ENCODE assay signal across 25 cellular contexts in genomic region chr4:18397681-18398080, GRCh38.
A peak's percentile ranks its signal among the peaks of the same experiment; 100 is the strongest.
DNase-seq lines count a peak whose midpoint lies in the region; ATAC-seq and TF ChIP-seq lines count a peak whose summit lies in the region.
"Had no signal": no experiment of that assay in that cellular context is flagged by ENCODE, and none has a peak within 500 bp of the region (broad histone marks: within the 10 kb centered on the region; RNA-seq: fewer than 3 reads in every experiment).

No MANE protein-coding gene starts in this region.

- no peaks in the 10 kb centered on the region for H3K9me3 Mint-ChIP-seq in GM23338
- H3K9me3 Mint-ChIP-seq in brain: peaks cover 0 to 6% (median 0%) of the 10 kb centered on the region in 5 experiments
- H3K9me3 Mint-ChIP-seq: CD8-positive, alpha-beta T cell; H9 had no signal

- H3K27ac ChIP-seq in GM23338 (ENCODE audit: low read depth) (no peak overlapping the region), neural cell (ENCODE audit: low read length) (peak overlapping the region; percentile 79)
- H3K27ac ChIP-seq: C4-2B, GM23248 had no signal

- H3K9ac ChIP-seq in neural cell (ENCODE audit: low read length): peak overlapping the region; percentile 42
- H3K9ac ChIP-seq: GM23248 had no signal

- TF ChIP-seq RAD21 in neural cell (conservative IDR thresholded peaks at IDR 0.05): peak; percentile 53

- H4K20me1 ChIP-seq in GM23338 (replicated peaks; ENCODE audit: insufficient read depth) (no peaks in the 10 kb centered on the region), neural cell (ENCODE audit: insufficient read depth) (no peaks in the 10 kb centered on the region)

- no peaks in the 10 kb centered on the region for H3K27me3 ChIP-seq in GM23338 (ENCODE audit: insufficient read depth)
- no peaks in the 10 kb centered on the region for H3K27me3 ChIP-seq in neural cell (ENCODE audit: insufficient read depth, low read depth, low read length)

- H3K36me3 ChIP-seq in GM23338 (ENCODE audit: insufficient read depth) (no peaks in the 10 kb centered on the region), neural cell (ENCODE audit: insufficient read depth, low read length) (no peaks in the 10 kb centered on the region)

- no peak overlapping the region for H3K27ac Mint-ChIP-seq in GM23338
- peak overlapping the region in 3 of 5 experiments; percentile 42 to 77 (median 45) for H3K27ac Mint-ChIP-seq in brain
- H3K27ac Mint-ChIP-seq: B cell; CD8-positive, alpha-beta T cell; H9 had no signal

- H3K4me1 Mint-ChIP-seq in GM23338: peaks cover 9% of the 10 kb centered on the region; the same call in 2 of the 3 replicates
- H3K4me1 Mint-ChIP-seq in brain: peaks cover 28% of the 10 kb centered on the region
- H3K4me1 Mint-ChIP-seq: B cell had no signal

- peaks cover 14% of the 10 kb centered on the region for H3K4me1 ChIP-seq in GM23338 (ENCODE audit: insufficient read depth)
- H3K4me1 ChIP-seq: Caco-2 had no signal

- H3K4me3 ChIP-seq in GM23338 (no peak overlapping the region), neural cell (ENCODE audit: low read length) (peak overlapping the region; percentile 55)
- H3K4me3 ChIP-seq: GM23248 had no signal

- no peaks in the 10 kb centered on the region for H3K9me2 ChIP-seq in GM23338 (ENCODE audit: insufficient read depth)
- no peaks in the 10 kb centered on the region for H3K9me2 ChIP-seq in neural cell (ENCODE audit: insufficient read depth, low read length)

- H3K79me2 ChIP-seq in GM23338 (replicated peaks; ENCODE audit: insufficient read depth) (no peaks in the 10 kb centered on the region), neural cell (replicated peaks; ENCODE audit: insufficient read depth, low read length) (no peaks in the 10 kb centered on the region)

- H3F3A ChIP-seq in GM23338 (replicated peaks; ENCODE audit: low read depth) (no peaks in the 10 kb centered on the region), neural cell (ENCODE audit: insufficient read depth, low read length, poor library complexity, severe bottlenecking) (peaks cover 5% of the 10 kb centered on the region)

- ATAC-seq in GM23338 (no peak), HG02763 (IDR thresholded peaks at IDR 0.05; ENCODE audit: unreplicated experiment) (no peak)
- ATAC-seq: CD8-positive, alpha-beta T cell; HepG2 had no signal

- no peaks in the 10 kb centered on the region for H3K9me3 ChIP-seq in neural cell (ENCODE audit: low read length)

- H3K27me3 Mint-ChIP-seq in GM23338 (ENCODE audit: insufficient read depth, low read depth, poor library complexity) (peaks cover 3% of the 10 kb centered on the region), brain (peaks cover 15% of the 10 kb centered on the region)
- H3K27me3 Mint-ChIP-seq: B cell had no signal

- H3K4me3 Mint-ChIP-seq in GM23338 (no peak overlapping the region), brain (peak overlapping the region in 2 of 5 experiments; percentile 5 to 15)
- H3K4me3 Mint-ChIP-seq: B cell; CD8-positive, alpha-beta T cell; H9 had no signal

- H2AFZ ChIP-seq in GM23338 (no peak overlapping the region), neural cell (ENCODE audit: low read depth, low read length) (no peak overlapping the region)
- H2AFZ ChIP-seq: GM23248 had no signal

- peak; percentile 99 for TF ChIP-seq EP300 in neural cell (conservative IDR thresholded peaks at IDR 0.05; ENCODE audit: poor library complexity, severe bottlenecking)

- TF ChIP-seq CTCF in GM23338 (conservative IDR thresholded peaks at IDR 0.05; ENCODE audit: low read depth in 2 of 2) (no peak), brain (conservative IDR thresholded peaks at IDR 0.05) (no peak), neural cell (IDR thresholded peaks at IDR 0.05; ENCODE audit: poor library complexity, severe bottlenecking) (no peak)

- H3K36me3 Mint-ChIP-seq in GM23338 (ENCODE audit: low read depth): no peaks in the 10 kb centered on the region
- no peaks in the 10 kb centered on the region for H3K36me3 Mint-ChIP-seq in brain
- H3K36me3 Mint-ChIP-seq: CD8-positive, alpha-beta T cell had no signal

- H3K4me2 ChIP-seq in GM23338: no peak overlapping the region
- H3K4me2 ChIP-seq in neural cell (ENCODE audit: low read length): peak overlapping the region; percentile 81

- DNase-seq in ELF-1 (ENCODE audit: low read depth, low spot score) (peak; percentile 6), GM23338 (ENCODE audit: low spot score) (peak; percentile 9), AG20443 (ENCODE audit: low spot score) (no peak)
- DNase-seq in activated CD4-positive, alpha-beta T cell treated with anti-CD3 and anti-CD28 coated beads for 4 hours: no peak
- DNase-seq: Caco-2; CD8-positive, alpha-beta T cell; DMS79 treated with DMSO at 0.1 percent for 48 hours; GM23248; H9; Karpas-422; NCI-H1092 treated with DMSO at 0.1 percent for 48 hours; NCI-H1694 treated with DMSO at 0.1 percent for 48 hours; NCI-H2081; NCI-H2171 treated with DMSO at 0.1 percent for 48 hours; NCI-H446; NCI-H524 treated with DMSO at 0.1 percent for 48 hours; RPMI8226; SHP77; T-helper 1 cell had no signal

TF ChIP-seq in GM23338, 12 proteins besides CTCF, POLR2A, EP300 and RAD21:
- TF ChIP-seq JUNB (IDR thresholded peaks at IDR 0.05; ENCODE audit: unreplicated experiment): no peak
- no peak for TF ChIP-seq NANOG (IDR thresholded peaks at IDR 0.05; ENCODE audit: borderline replicate concordance)

TF ChIP-seq in neural cell, 6 proteins besides CTCF, POLR2A, EP300 and RAD21:
- TF ChIP-seq REST (IDR thresholded peaks at IDR 0.05; ENCODE audit: borderline replicate concordance): peak; percentile 97
- peak; percentile 44 for TF ChIP-seq MXI1 (conservative IDR thresholded peaks at IDR 0.05; ENCODE audit: poor library complexity, severe bottlenecking)
- no peak for TF ChIP-seq EZH2 (IDR thresholded peaks at IDR 0.05; ENCODE audit: borderline replicate concordance, insufficient read depth, low read length, poor library complexity, severe bottlenecking)
- peak; percentile 90 for TF ChIP-seq POLR2AphosphoS5 (IDR thresholded peaks at IDR 0.05)
- no peak for TF ChIP-seq TAF1 (IDR thresholded peaks at IDR 0.05; ENCODE audit: low read depth)
- peak; percentile 52 for TF ChIP-seq SMC3 (conservative IDR thresholded peaks at IDR 0.05; ENCODE audit: poor library complexity)
TF ChIP-seq in neural cell: peak in this region for 4.

Comparison
In these comparisons a context has a peak if more than half of its experiments do, and no peak if none do; other contexts are left out.
1. DNase-seq: peak in ELF-1 (single experiment) and GM23338 (single experiment); none in activated CD4-positive, alpha-beta T cell treated with anti-CD3 and anti-CD28 coated beads for 4 hours (0 of 2) and AG20443 (single experiment).